Comparison of ENCODE assay signal across 10 cellular contexts in the genomic region with DNA sequence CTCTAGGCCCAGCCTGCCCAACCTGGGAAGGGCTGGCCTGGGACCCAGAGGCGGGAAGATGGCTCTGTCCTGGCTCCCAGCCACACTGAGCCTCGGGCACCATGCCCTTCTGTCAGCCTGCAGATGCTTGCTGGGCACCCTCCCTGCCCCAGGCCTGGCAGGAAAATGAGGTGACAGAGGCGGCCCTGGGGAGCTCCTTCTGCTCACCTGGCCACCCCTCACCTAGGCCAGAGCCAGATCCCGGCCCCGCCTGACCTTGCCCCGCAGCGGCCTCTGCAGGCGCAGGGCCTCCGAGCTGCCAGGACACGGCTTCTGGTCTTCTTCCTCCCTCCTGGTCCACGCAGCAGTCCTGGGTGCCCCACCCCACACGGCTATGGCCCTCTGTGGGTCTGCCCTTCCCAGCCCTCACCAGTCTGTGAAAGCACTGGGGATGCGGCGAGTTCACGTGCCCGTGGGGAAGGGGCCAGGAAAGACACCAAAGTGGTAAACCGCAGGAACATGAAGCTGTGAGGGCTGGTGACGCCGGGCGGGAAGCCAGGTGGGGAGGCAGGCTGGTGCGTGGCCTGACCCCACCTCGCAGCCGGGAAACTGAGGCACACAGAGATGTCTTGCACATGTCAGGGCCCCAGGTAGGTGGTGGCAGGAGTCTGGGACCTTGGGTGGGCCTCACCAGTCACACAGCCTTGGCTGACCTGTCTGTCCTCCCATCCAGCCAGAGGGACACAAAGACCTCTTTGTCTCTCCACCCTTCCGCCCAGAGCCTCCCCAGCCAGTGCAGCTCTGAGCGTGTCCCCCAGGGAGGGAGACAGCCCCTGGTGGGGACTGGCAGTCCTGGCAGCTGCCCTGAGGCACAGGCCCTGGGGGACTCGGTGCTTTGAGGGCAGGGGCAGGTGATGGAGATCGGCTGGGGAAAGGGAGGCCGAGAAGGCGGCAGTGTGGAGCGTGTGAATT. TPM values are rescaled to one million over a fixed set of nuclear protein-coding genes. Genes with fewer than 3 reads are reported as not detected.
DNase-seq lines count a peak whose midpoint lies in the region; ATAC-seq lines count a peak whose summit lies in the region.
"Had no signal": no experiment of that assay in that cellular context is flagged by ENCODE, and none has a peak within 500 bp of the region (broad histone marks: within the 10 kb centered on the region; RNA-seq: fewer than 3 reads in every experiment).

No MANE protein-coding gene starts in this region.

- H3K4me1 Mint-ChIP-seq in activated CD4-positive, alpha-beta T cell treated with anti-CD3 and anti-CD28 coated beads, Interleukin-2, amount 10 ng/mL, durations not matched to agents 7 days and 5 days: no peaks in the 10 kb centered on the region

- ATAC-seq in GM21367 (IDR thresholded peaks at IDR 0.05; ENCODE audit: unreplicated experiment): no peak
- ATAC-seq: activated CD8-positive, alpha-beta T cell treated with anti-CD3 and anti-CD28 coated beads, Interleukin-2, amount 10 ng/mL, durations not matched to agents 7 days and 5 days had no signal

- no peaks in the 10 kb centered on the region for H3K27me3 Mint-ChIP-seq in activated CD4-positive, alpha-beta T cell treated with anti-CD3 and anti-CD28 coated beads, Interleukin-2, amount 10 ng/mL, durations not matched to agents 7 days and 5 days

- POLR2A ChIA-PET in activated CD4-positive, alpha-beta T cell treated with anti-CD3 and anti-CD28 coated beads, Interleukin-2, amount 10 ng/mL, durations not matched to agents 7 days and 5 days (lab: Charles Lee): no interaction called here

- DNase-seq in activated CD4-positive, alpha-beta T cell treated with anti-CD3 and anti-CD28 coated beads, Interleukin-2, amount 10 ng/mL, durations not matched to agents 7 days and 5 days: no peak
- DNase-seq in activated CD4-positive, alpha-beta T cell treated with anti-CD3 and anti-CD28 coated beads, Interleukin-2, amount 50 U/mL, for 1 hour: no peak
- peak; percentile 67 to 93 (median 84) for DNase-seq in head of caudate nucleus
- DNase-seq in nucleus accumbens (lab: John Stamatoyannopoulos, UW): peak in 53 of 56 donors; percentile 28 to 92 (median 74)
- peak; percentile 57 for DNase-seq in ureter (ENCODE audit: low spot score)
- DNase-seq in amniotic stem cell (lab: John Stamatoyannopoulos, UW): no peak
- no peak for DNase-seq in RKO (ENCODE audit: low spot score)
- DNase-seq: activated CD8-positive, alpha-beta T cell treated with anti-CD3 and anti-CD28 coated beads, Interleukin-2, amount 10 ng/mL, durations not matched to agents 7 days and 5 days; stimulated activated CD4-positive, alpha-beta T cell treated with anti-CD3 and anti-CD28 coated beads, Interleukin-1b, Interleukin-23, amount 100 ng/mL, for 48 hours had no signal

- no peaks in the 10 kb centered on the region for H3K9me3 Mint-ChIP-seq in activated CD4-positive, alpha-beta T cell treated with anti-CD3 and anti-CD28 coated beads, Interleukin-2, amount 10 ng/mL, durations not matched to agents 7 days and 5 days

- H3K4me3 Mint-ChIP-seq in activated CD4-positive, alpha-beta T cell treated with anti-CD3 and anti-CD28 coated beads, Interleukin-2, amount 10 ng/mL, durations not matched to agents 7 days and 5 days: no peak overlapping the region
- H3K4me3 Mint-ChIP-seq: activated CD8-positive, alpha-beta T cell treated with anti-CD3 and anti-CD28 coated beads, Interleukin-2, amount 10 ng/mL, durations not matched to agents 7 days and 5 days had no signal

- peak overlapping the region; percentile 25 for H3K27ac Mint-ChIP-seq in activated CD4-positive, alpha-beta T cell treated with anti-CD3 and anti-CD28 coated beads, Interleukin-2, amount 10 ng/mL, durations not matched to agents 7 days and 5 days
- H3K27ac Mint-ChIP-seq: activated CD8-positive, alpha-beta T cell treated with anti-CD3 and anti-CD28 coated beads, Interleukin-2, amount 10 ng/mL, durations not matched to agents 7 days and 5 days had no signal

- CTCF ChIA-PET in activated CD4-positive, alpha-beta T cell treated with anti-CD3 and anti-CD28 coated beads, Interleukin-2, amount 10 ng/mL, durations not matched to agents 7 days and 5 days (lab: Charles Lee): no interaction called here

- no peaks in the 10 kb centered on the region for H3K36me3 Mint-ChIP-seq in activated CD4-positive, alpha-beta T cell treated with anti-CD3 and anti-CD28 coated beads, Interleukin-2, amount 10 ng/mL, durations not matched to agents 7 days and 5 days (ENCODE audit: low read depth)

- intact Hi-C loops in head of caudate nucleus (cut with DNase I): loop anchor here (10.0 kb wide), 1 partner anchor 55 kb away; no protein-coding TSS in a partner anchor

RNA-seq across cellular contexts. Expression of gene BAG5, which starts 12.8 kb away (rescaled TPM):
- total RNA-seq in activated CD4-positive, alpha-beta T cell treated with anti-CD3 and anti-CD28 coated beads, Interleukin-2, amount 10 ng/mL, durations not matched to agents 7 days and 5 days: 10 to 100 TPM; 29.8 to 30.5 TPM
- 36.8 TPM for total RNA-seq in ureter

RNA-seq across cellular contexts. Expression of gene COA8, which starts 13.1 kb away (rescaled TPM):
- total RNA-seq in activated CD4-positive, alpha-beta T cell treated with anti-CD3 and anti-CD28 coated beads, Interleukin-2, amount 10 ng/mL, durations not matched to agents 7 days and 5 days: 10 to 100 TPM; 24.7 to 24.9 TPM
- total RNA-seq in ureter: 37.3 TPM

RNA-seq across cellular contexts. Expression of gene TRMT61A, which starts 20.6 kb away (rescaled TPM):
- 1 to 10 TPM; 7.0 to 8.8 TPM for total RNA-seq in activated CD4-positive, alpha-beta T cell treated with anti-CD3 and anti-CD28 coated beads, Interleukin-2, amount 10 ng/mL, durations not matched to agents 7 days and 5 days
- total RNA-seq in ureter: 22.4 TPM

RNA-seq across cellular contexts. Expression of gene CKB, which starts 27.0 kb away (rescaled TPM):
- under 1 TPM; 0.52 to 0.67 TPM for total RNA-seq in activated CD4-positive, alpha-beta T cell treated with anti-CD3 and anti-CD28 coated beads, Interleukin-2, amount 10 ng/mL, durations not matched to agents 7 days and 5 days
- total RNA-seq in ureter: 310 TPM

Comparison
In these comparisons a context has a peak if more than half of its experiments do, and no peak if none do; other contexts are left out.
1. DNase-seq: peak in head of caudate nucleus (42 of 42), nucleus accumbens (53 of 56) and ureter (single experiment); none in activated CD4-positive, alpha-beta T cell treated with anti-CD3 and anti-CD28 coated beads, Interleukin-2, amount 10 ng/mL, durations not matched to agents 7 days and 5 days (single experiment), activated CD4-positive, alpha-beta T cell treated with anti-CD3 and anti-CD28 coated beads, Interleukin-2, amount 50 U/mL, for 1 hour (single experiment), amniotic stem cell (single experiment) and RKO (single experiment).